8 cellular contexts compared by ENCODE assay signal in genomic region chr22:17742528-17742902, GRCh38. TPM values are rescaled to one million over a fixed set of nuclear protein-coding genes. Genes with fewer than 3 reads are reported as not detected.
DNase-seq lines count a peak whose midpoint lies in the region; ATAC-seq and TF ChIP-seq lines count a peak whose summit lies in the region.

No MANE protein-coding gene starts in this region.

- intact Hi-C loops in activated naive CD4-positive, alpha-beta T cell treated with anti-CD3 and anti-CD28 coated beads for 36 hours (cut with micrococcal nuclease): loop anchor here (1.0 kb wide), 2 partner anchors 43 to 334 kb away; no protein-coding TSS in a partner anchor
- intact Hi-C loops in psoas muscle (cut with DNase I): loop anchor here (2.0 to 5.0 kb wide), 3 partner anchors 40 to 335 kb away; partner anchors contain the start of gene PEX26 (in 1 of the 2)

- H3K27me3 Mint-ChIP-seq in activated naive CD4-positive, alpha-beta T cell treated with anti-CD3 and anti-CD28 coated beads for 36 hours (ENCODE audit: low read depth): no peaks in the 10 kb centered on the region
- H3K27me3 Mint-ChIP-seq in glutamatergic neuron (ENCODE audit: unreplicated experiment): peaks cover 3% of the 10 kb centered on the region

- no peak overlapping the region for H3K27ac ChIP-seq in Karpas-422 (ENCODE audit: low read length)
- H3K27ac ChIP-seq in SJSA1: no peak overlapping the region
- H3K27ac ChIP-seq in psoas muscle: no peak overlapping the region

- H3K4me2 ChIP-seq in Karpas-422 (ENCODE audit: low read depth, low read length, poor library complexity, severe bottlenecking): no peak overlapping the region

- CTCF ChIA-PET in activated naive CD4-positive, alpha-beta T cell treated with anti-CD3 and anti-CD28 coated beads for 36 hours (lab: Charles Lee): interaction anchor here (0.6 to 8.0 kb wide), 17 partner anchors 10 to 651 kb away, joined by 3 to 112 read pairs (median 4); partner anchors contain the start of gene BID

- no peaks in the 10 kb centered on the region for H3K36me3 Mint-ChIP-seq in activated naive CD4-positive, alpha-beta T cell treated with anti-CD3 and anti-CD28 coated beads for 36 hours (ENCODE audit: low read depth)
- no peaks in the 10 kb centered on the region for H3K36me3 Mint-ChIP-seq in glutamatergic neuron (ENCODE audit: unreplicated experiment)

- no peak overlapping the region for H3K9ac ChIP-seq in Karpas-422 (ENCODE audit: low read length)

- H3K36me3 ChIP-seq in Karpas-422 (ENCODE audit: insufficient read depth, low read length): no peaks in the 10 kb centered on the region
- H3K36me3 ChIP-seq in SJSA1: no peaks in the 10 kb centered on the region
- peaks cover 0 to 5% of the 10 kb centered on the region in 2 donors for H3K36me3 ChIP-seq in psoas muscle (ENCODE audit: insufficient read depth in 1 of 2, low read depth in 1 of 2)

- ATAC-seq in psoas muscle (peak; percentile 68 to 77 (median 75)), GM19328 (IDR thresholded peaks at IDR 0.05; ENCODE audit: unreplicated experiment) (no peak)

- H3K27ac Mint-ChIP-seq in activated naive CD4-positive, alpha-beta T cell treated with anti-CD3 and anti-CD28 coated beads for 36 hours: no peak overlapping the region
- no peak overlapping the region for H3K27ac Mint-ChIP-seq in glutamatergic neuron (ENCODE audit: unreplicated experiment)

- H3K9me2 ChIP-seq in Karpas-422 (replicated peaks; ENCODE audit: insufficient read depth, low read length): no peaks in the 10 kb centered on the region

- 32 to 53% (median 34%) methylated on average over 9 of the region's 9 CpGs for WGBS in psoas muscle, 3 donors

- H3K4me3 ChIP-seq in Karpas-422 (ENCODE audit: low read length): no peak overlapping the region
- no peak overlapping the region for H3K4me3 ChIP-seq in SJSA1
- H3K4me3 ChIP-seq in psoas muscle: no peak overlapping the region

- H3K9me3 ChIP-seq in Karpas-422 (ENCODE audit: low read length) (no peaks in the 10 kb centered on the region), SJSA1 (replicated peaks) (no peaks in the 10 kb centered on the region), psoas muscle (no peaks in the 10 kb centered on the region)

- TF ChIP-seq CTCF in glutamatergic neuron (IDR thresholded peaks at IDR 0.05; ENCODE audit: partially characterized antibody, unreplicated experiment): peak; percentile 80
- peak; percentile 69 for TF ChIP-seq CTCF in psoas muscle (IDR thresholded peaks at IDR 0.05)

- no peak overlapping the region for H3K4me3 Mint-ChIP-seq in activated naive CD4-positive, alpha-beta T cell treated with anti-CD3 and anti-CD28 coated beads for 36 hours
- no peak overlapping the region for H3K4me3 Mint-ChIP-seq in glutamatergic neuron (ENCODE audit: unreplicated experiment)

- H2AFZ ChIP-seq in Karpas-422 (ENCODE audit: low read length): no peak overlapping the region

- H3K4me1 Mint-ChIP-seq in activated naive CD4-positive, alpha-beta T cell treated with anti-CD3 and anti-CD28 coated beads for 36 hours (ENCODE audit: low read depth): peaks cover 4% of the 10 kb centered on the region
- H3K4me1 Mint-ChIP-seq in glutamatergic neuron (ENCODE audit: low read depth, unreplicated experiment): peaks cover 4% of the 10 kb centered on the region

- peaks cover 13% of the 10 kb centered on the region; the same call in 1 of the 2 replicates for H4K20me1 ChIP-seq in Karpas-422 (ENCODE audit: insufficient read depth, low read depth, low read length)

- H3K27me3 ChIP-seq in Karpas-422 (ENCODE audit: low read length): no peaks in the 10 kb centered on the region
- H3K27me3 ChIP-seq in SJSA1 (replicated peaks): no peaks in the 10 kb centered on the region
- H3K27me3 ChIP-seq in psoas muscle (ENCODE audit: insufficient read depth in 3 of 3, low read length in 2 of 3): no peaks in the 10 kb centered on the region

- no peaks in the 10 kb centered on the region for H3K9me3 Mint-ChIP-seq in activated naive CD4-positive, alpha-beta T cell treated with anti-CD3 and anti-CD28 coated beads for 36 hours
- H3K9me3 Mint-ChIP-seq in glutamatergic neuron (ENCODE audit: unreplicated experiment): peaks cover 4% of the 10 kb centered on the region

- DNase-seq in DMS 273 (lab: John Stamatoyannopoulos, UW; ENCODE audit: unreplicated experiment) (peak; percentile 78), DMS 273 treated with DMSO at 0.1 percent for 48 hours (lab: John Stamatoyannopoulos, UW) (no peak), Karpas-422 (peak; percentile 88), SJSA1 (ENCODE audit: low read depth in 1 of 2, low spot score in 2 of 2) (peak; percentile 40 to 70), glutamatergic neuron (peak; percentile 89), psoas muscle (peak; percentile 56 to 77)
- peak; percentile 79 for DNase-seq in activated naive CD4-positive, alpha-beta T cell treated with anti-CD3 and anti-CD28 coated beads for 36 hours

- peaks cover 37% of the 10 kb centered on the region for H3K79me2 ChIP-seq in Karpas-422 (ENCODE audit: low read length)

- H3K4me1 ChIP-seq in Karpas-422 (ENCODE audit: low read length) (no peaks in the 10 kb centered on the region), SJSA1 (replicated peaks) (no peaks in the 10 kb centered on the region), psoas muscle (peaks cover 11% of the 10 kb centered on the region)

RNA-seq across cellular contexts. Expression of gene BID, which starts 31.8 kb away (rescaled TPM):
- total RNA-seq in Karpas-422 (2014; rRNA removed; shearing (Covaris generic); ENCODE audit: low replicate concordance): 51.7 and 142 TPM in 2 replicates
- total RNA-seq in SJSA1 (2014; rRNA removed; shearing (Covaris generic)): 27.0 and 47.4 TPM in 2 replicates
- total RNA-seq in activated naive CD4-positive, alpha-beta T cell treated with anti-CD3 and anti-CD28 coated beads for 36 hours: 10 to 100 TPM; 53.0 to 63.7 TPM
- 18.5 TPM for total RNA-seq in glutamatergic neuron (ENCODE audit: unreplicated experiment)
- 10 to 100 TPM in 2 of 4 donors, 1 to 10 TPM in 2; 5.6 to 19.4 (median 8.3) TPM for total RNA-seq in psoas muscle
- polyA plus RNA-seq in psoas muscle: 10 to 100 TPM in 1 of 3 donors, 1 to 10 TPM in 2; 7.8 to 27.4 (median 9.9) TPM
